1 cellular context compared by ENCODE assay signal in the genomic region with DNA sequence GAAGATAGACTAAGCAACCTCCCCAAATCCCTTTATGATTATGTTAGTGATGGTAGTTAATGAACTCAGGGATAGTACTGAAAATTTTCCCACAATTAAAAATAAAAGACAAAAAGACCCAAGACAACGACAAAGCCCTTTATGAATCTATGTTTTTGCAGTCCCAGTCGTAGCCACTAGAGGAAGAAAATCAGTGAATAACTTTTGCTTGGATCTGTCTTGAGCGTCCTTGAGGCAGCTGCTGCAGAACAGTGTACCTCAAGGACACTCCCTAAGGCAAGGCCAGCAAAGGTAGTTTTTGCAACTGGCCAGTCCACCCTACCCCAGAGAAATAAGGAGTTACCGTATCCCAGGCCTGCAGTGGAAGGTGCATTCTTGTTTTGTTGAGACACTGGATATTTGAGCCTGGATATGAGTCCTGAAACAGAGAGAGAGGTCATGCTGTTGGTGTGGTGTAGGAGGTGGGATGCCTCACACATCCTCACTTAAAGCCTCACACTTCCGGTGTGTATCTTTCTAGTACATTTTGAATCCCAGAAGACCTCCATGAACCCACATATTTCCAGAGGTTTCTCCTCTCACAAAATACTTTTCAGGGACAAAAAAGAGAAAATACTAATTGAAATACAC.
TF ChIP-seq lines count a peak whose summit lies in the region.

No MANE protein-coding gene starts in this region.

TF ChIP-seq in HEK293, 187 proteins besides CTCF, POLR2A, EP300 and RAD21 (continued from another document):
- TF ChIP-seq, protein P1, sequence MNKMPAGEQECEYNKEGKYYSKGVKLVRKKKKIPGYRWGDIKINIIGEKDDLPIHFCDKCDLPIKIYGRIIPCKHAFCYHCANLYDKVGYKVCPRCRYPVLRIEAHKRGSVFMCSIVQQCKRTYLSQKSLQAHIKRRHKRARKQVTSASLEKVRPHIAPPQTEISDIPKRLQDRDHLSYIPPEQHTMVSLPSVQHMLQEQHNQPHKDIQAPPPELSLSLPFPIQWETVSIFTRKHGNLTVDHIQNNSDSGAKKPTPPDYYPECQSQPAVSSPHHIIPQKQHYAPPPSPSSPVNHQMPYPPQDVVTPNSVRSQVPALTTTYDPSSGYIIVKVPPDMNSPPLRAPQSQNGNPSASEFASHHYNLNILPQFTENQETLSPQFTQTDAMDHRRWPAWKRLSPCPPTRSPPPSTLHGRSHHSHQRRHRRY (tag by site-specific recombination; IDR thresholded peaks at IDR 0.05): no peak
- TF ChIP-seq ZBTB1 (tag by site-specific recombination; IDR thresholded peaks at IDR 0.05) (no peak), ZFP37 (tag by site-specific recombination; IDR thresholded peaks at IDR 0.05) (no peak), ZNF23 (tag by site-specific recombination; IDR thresholded peaks at IDR 0.05; ENCODE audit: borderline replicate concordance) (no peak)
- TF ChIP-seq, protein P2, sequence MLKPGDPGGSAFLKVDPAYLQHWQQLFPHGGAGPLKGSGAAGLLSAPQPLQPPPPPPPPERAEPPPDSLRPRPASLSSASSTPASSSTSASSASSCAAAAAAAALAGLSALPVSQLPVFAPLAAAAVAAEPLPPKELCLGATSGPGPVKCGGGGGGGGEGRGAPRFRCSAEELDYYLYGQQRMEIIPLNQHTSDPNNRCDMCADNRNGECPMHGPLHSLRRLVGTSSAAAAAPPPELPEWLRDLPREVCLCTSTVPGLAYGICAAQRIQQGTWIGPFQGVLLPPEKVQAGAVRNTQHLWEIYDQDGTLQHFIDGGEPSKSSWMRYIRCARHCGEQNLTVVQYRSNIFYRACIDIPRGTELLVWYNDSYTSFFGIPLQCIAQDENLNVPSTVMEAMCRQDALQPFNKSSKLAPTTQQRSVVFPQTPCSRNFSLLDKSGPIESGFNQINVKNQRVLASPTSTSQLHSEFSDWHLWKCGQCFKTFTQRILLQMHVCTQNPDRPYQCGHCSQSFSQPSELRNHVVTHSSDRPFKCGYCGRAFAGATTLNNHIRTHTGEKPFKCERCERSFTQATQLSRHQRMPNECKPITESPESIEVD (tag by site-specific recombination; IDR thresholded peaks at IDR 0.05): no peak
- TF ChIP-seq, protein P3, sequence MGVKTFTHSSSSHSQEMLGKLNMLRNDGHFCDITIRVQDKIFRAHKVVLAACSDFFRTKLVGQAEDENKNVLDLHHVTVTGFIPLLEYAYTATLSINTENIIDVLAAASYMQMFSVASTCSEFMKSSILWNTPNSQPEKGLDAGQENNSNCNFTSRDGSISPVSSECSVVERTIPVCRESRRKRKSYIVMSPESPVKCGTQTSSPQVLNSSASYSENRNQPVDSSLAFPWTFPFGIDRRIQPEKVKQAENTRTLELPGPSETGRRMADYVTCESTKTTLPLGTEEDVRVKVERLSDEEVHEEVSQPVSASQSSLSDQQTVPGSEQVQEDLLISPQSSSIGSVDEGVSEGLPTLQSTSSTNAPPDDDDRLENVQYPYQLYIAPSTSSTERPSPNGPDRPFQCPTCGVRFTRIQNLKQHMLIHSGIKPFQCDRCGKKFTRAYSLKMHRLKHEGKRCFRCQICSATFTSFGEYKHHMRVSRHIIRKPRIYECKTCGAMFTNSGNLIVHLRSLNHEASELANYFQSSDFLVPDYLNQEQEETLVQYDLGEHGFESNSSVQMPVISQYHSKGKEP (tag by site-specific recombination; IDR thresholded peaks at IDR 0.05): no peak
- TF ChIP-seq, protein P4, sequence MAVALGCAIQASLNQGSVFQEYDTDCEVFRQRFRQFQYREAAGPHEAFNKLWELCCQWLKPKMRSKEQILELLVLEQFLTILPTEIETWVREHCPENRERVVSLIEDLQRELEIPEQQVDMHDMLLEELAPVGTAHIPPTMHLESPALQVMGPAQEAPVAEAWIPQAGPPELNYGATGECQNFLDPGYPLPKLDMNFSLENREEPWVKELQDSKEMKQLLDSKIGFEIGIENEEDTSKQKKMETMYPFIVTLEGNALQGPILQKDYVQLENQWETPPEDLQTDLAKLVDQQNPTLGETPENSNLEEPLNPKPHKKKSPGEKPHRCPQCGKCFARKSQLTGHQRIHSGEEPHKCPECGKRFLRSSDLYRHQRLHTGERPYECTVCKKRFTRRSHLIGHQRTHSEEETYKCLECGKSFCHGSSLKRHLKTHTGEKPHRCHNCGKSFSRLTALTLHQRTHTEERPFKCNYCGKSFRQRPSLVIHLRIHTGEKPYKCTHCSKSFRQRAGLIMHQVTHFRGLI (tag by site-specific recombination; IDR thresholded peaks at IDR 0.05): no peak
